In the genomic region with DNA sequence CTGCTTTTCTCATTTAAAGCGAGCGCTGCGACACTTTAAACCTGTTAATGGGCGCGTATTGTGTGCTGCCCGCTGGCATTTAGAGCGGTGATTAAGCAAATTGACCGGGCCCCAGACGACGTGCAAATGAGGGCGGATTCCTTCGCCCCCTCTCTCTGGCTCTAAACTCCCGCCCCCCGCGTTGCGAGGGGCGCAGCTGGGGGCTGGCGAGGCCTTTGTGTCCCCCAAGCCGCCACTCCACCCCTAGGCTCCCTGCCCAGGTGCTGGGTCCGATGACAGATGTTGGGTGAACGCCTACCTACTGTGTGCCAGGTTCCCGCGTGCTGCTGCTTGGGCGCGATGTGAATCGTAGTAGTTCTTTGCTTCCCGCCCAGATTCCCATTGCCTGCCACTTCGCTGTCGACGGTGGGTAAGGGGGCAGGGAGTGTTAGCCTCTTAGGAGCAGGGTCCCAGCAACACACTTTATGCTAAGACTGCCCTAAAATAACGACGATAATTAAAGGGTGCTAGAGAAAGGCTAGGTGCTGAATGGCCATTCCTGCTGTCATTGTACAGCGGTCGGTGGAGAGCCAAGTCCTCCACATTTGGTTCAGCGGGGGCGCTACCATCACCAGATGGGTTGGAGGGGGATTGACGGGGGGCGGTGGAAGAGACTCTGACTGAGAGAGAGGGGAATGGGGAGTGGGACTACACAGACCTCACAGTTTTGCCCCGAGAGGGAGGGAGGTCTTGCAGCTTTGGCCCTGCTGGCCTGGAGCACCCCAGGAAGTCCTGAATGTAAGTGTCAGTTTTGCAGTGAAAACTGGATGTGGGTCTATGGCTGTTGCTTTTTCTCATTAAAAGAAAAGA, we compare ENCODE assay signal across 12 cellular contexts. TPM values are rescaled to one million over a fixed set of nuclear protein-coding genes. Genes with fewer than 3 reads are reported as not detected.
DNase-seq lines count a peak whose midpoint lies in the region; ATAC-seq and TF ChIP-seq lines count a peak whose summit lies in the region.
"Had no signal": no experiment of that assay in that cellular context is flagged by ENCODE, and none has a peak within 500 bp of the region (broad histone marks: within the 10 kb centered on the region; RNA-seq: fewer than 3 reads in every experiment).

No MANE protein-coding gene starts in this region.

- no peaks in the 10 kb centered on the region for H3K79me2 ChIP-seq in GM23248 (ENCODE audit: insufficient read depth)

- peak overlapping the region; percentile 78; the same call in 1 of the 2 replicates for H2AFZ ChIP-seq in GM23248

- 40% methylated on average over 37 to 39 of the region's 39 CpGs for WGBS in GM23248 (ENCODE audit: low coverage in 1 of 2, low lambda C conversion rate in 2 of 2, missing lambda C conversion rate in 2 of 2), 2 experiments
- 40 to 72% methylated on average over 39 of the region's 39 CpGs for WGBS in sigmoid colon, 2 donors

- H3K4me1 ChIP-seq in GM23248 (ENCODE audit: insufficient read depth) (no peaks in the 10 kb centered on the region), iPS-15b (ENCODE audit: control insufficient read depth, insufficient read depth, low read length) (peaks cover 16% of the 10 kb centered on the region), sigmoid colon (peaks cover 0 to 44% (median 36%) of the 10 kb centered on the region in 4 donors)

- intact Hi-C loops in sigmoid colon (cut with DNase I): loop anchor here (2.0 to 5.0 kb wide), 2 partner anchors 97 to 164 kb away; a partner anchor contains a TSS

- peak overlapping the region; percentile 65 for H3K4me2 ChIP-seq in GM23248 (ENCODE audit: unreplicated experiment)

- no peak for TF ChIP-seq POLR2A in sigmoid colon (IDR thresholded peaks at IDR 0.05)

- no peak for TF ChIP-seq EP300 in sigmoid colon (IDR thresholded peaks at IDR 0.05)

- H3K27me3 ChIP-seq in GM23248 (replicated peaks; ENCODE audit: insufficient read depth): no peaks in the 10 kb centered on the region
- H3K27me3 ChIP-seq in iPS-15b (ENCODE audit: control insufficient read depth, insufficient read depth, low read length): no peaks in the 10 kb centered on the region
- no peaks in the 10 kb centered on the region for H3K27me3 ChIP-seq in sigmoid colon

- H3K9me3 ChIP-seq in GM23248 (ENCODE audit: low read depth): no peaks in the 10 kb centered on the region
- no peaks in the 10 kb centered on the region for H3K9me3 ChIP-seq in iPS-15b (ENCODE audit: control insufficient read depth, insufficient read depth, low read length)
- H3K9me3 ChIP-seq in sigmoid colon: no peaks in the 10 kb centered on the region

- peak overlapping the region; percentile 75; the same call in 1 of the 2 replicates for H3K4me3 ChIP-seq in GM23248
- peak overlapping the region; percentile 68 for H3K4me3 ChIP-seq in astrocyte of the cerebellum (ENCODE audit: low read depth, low read length)
- peak overlapping the region; percentile 87 for H3K4me3 ChIP-seq in iPS-15b (ENCODE audit: low read depth, low read length)
- peak overlapping the region; percentile 59 to 95 (median 84) for H3K4me3 ChIP-seq in sigmoid colon

- no peak for ATAC-seq in GM19452 (IDR thresholded peaks at IDR 0.05; ENCODE audit: unreplicated experiment)
- ATAC-seq in GM18520 (IDR thresholded peaks at IDR 0.05; ENCODE audit: unreplicated experiment): no peak

- H3K36me3 ChIP-seq in GM23248 (ENCODE audit: low read depth) (no peaks in the 10 kb centered on the region), iPS-15b (ENCODE audit: control insufficient read depth, insufficient read depth, low read length) (no peaks in the 10 kb centered on the region), sigmoid colon (no peaks in the 10 kb centered on the region)

- H4K20me1 ChIP-seq in GM23248 (ENCODE audit: insufficient read depth): no peaks in the 10 kb centered on the region

- H3K9ac ChIP-seq in GM23248 (no peak overlapping the region), iPS-15b (ENCODE audit: low read depth, low read length) (peak overlapping the region; percentile 92)

- no peaks in the 10 kb centered on the region for H3K9me2 ChIP-seq in GM23248 (ENCODE audit: insufficient read depth)

- in situ Hi-C loops in GM23248 (cut with MboI): no loop called here
- in situ Hi-C loops in astrocyte of the cerebellum (cut with HindIII; ENCODE audit: low sequenced_read_pairs): no loop called here

- TF ChIP-seq CTCF in astrocyte of the cerebellum (IDR thresholded peaks at IDR 0.05; ENCODE audit: low read depth, low read length, missing control alignments): no peak
- no peak for TF ChIP-seq CTCF in sigmoid colon (IDR thresholded peaks at IDR 0.05)

- H3F3A ChIP-seq in GM23248 (ENCODE audit: insufficient read depth): peaks cover 4% of the 10 kb centered on the region; the same call in 1 of the 2 replicates

- no peak overlapping the region for H3K27ac ChIP-seq in GM23248
- H3K27ac ChIP-seq in sigmoid colon: peak overlapping the region; percentile 79 to 87 (median 84)

- DNase-seq in GM23248 (peak; percentile 32), astrocyte of the cerebellum (ENCODE audit: low read depth) (no peak), sigmoid colon (no peak), NCI-H1105 treated with DMSO at 0.1 percent for 48 hours (lab: John Stamatoyannopoulos, UW) (no peak), cerebellar nuclear complex (lab: John Stamatoyannopoulos, UW) (no peak)
- DNase-seq: activated CD4-positive, alpha-beta T cell treated with anti-CD3 and anti-CD28 coated beads for 4 hours; DND-41; Kasumi-1; kidney glomerular epithelial cell had no signal

RNA-seq across cellular contexts. Expression of a gene that starts 2.1 kb away (rescaled TPM):
- total RNA-seq in GM23248 (2014; rRNA removed; shearing (Covaris generic)): 0.38 and 0.65 TPM in 2 replicates
- polyA plus RNA-seq in GM23248 (2016; fragmentation: Nextera tagmentation; extraction: Ambion mirVana) (1.8 and 1.9 TPM in 2 replicates), sigmoid colon (1 to 10 TPM; 1.2 to 4.8 (median 4.0) TPM)
- 10 to 100 TPM in 1 of 4 donors, 1 to 10 TPM in 3; 2.9 to 15.2 (median 5.1) TPM for total RNA-seq in sigmoid colon
